ENCODE assay signal across 8 cellular contexts in genomic region chr6:134052776-134053120, GRCh38. TPM values are rescaled to one million over a fixed set of nuclear protein-coding genes. Genes with fewer than 3 reads are reported as not detected.
A peak's percentile ranks its signal among the peaks of the same experiment; 100 is the strongest.
DNase-seq lines count a peak whose midpoint lies in the region; ATAC-seq and TF ChIP-seq lines count a peak whose summit lies in the region.

No MANE protein-coding gene starts in this region.

- H3K4me1 Mint-ChIP-seq in activated CD4-positive, alpha-beta T cell treated with anti-CD3 and anti-CD28 coated beads, Interleukin-2, amount 10 ng/mL, durations not matched to agents 7 days and 5 days: peaks cover 12% of the 10 kb centered on the region
- peaks cover 8% of the 10 kb centered on the region for H3K4me1 Mint-ChIP-seq in activated naive CD8-positive, alpha-beta T cell (ENCODE audit: low read depth)

- H3K9me3 Mint-ChIP-seq in activated CD4-positive, alpha-beta T cell treated with anti-CD3 and anti-CD28 coated beads, Interleukin-2, amount 10 ng/mL, durations not matched to agents 7 days and 5 days: no peaks in the 10 kb centered on the region
- H3K9me3 Mint-ChIP-seq in activated naive CD8-positive, alpha-beta T cell (ENCODE audit: low read depth): no peaks in the 10 kb centered on the region

- no peaks in the 10 kb centered on the region for H3K9me3 ChIP-seq in thoracic aorta

- no peaks in the 10 kb centered on the region for H3K36me3 ChIP-seq in thoracic aorta

- H3K4me1 ChIP-seq in thoracic aorta (ENCODE audit: control insufficient read depth in 1 of 2, low read depth in 2 of 2): peaks cover 8 to 47% of the 10 kb centered on the region in 2 donors

- TF ChIP-seq CTCF in thoracic aorta (IDR thresholded peaks at IDR 0.05): no peak
- no peak for TF ChIP-seq CTCF in GM10248 (IDR thresholded peaks at IDR 0.05; ENCODE audit: control extremely low read depth, extremely low read depth, low read depth, missing control alignments)

- H3K27ac ChIP-seq in layer of hippocampus (ENCODE audit: low read depth, low read length) (peak overlapping the region; percentile 77), thoracic aorta (peak overlapping the region; percentile 82 to 92)

- peak overlapping the region; percentile 85 for H3K27ac Mint-ChIP-seq in activated CD4-positive, alpha-beta T cell treated with anti-CD3 and anti-CD28 coated beads, Interleukin-2, amount 10 ng/mL, durations not matched to agents 7 days and 5 days
- no peak overlapping the region for H3K27ac Mint-ChIP-seq in activated naive CD8-positive, alpha-beta T cell

- peaks cover 6% of the 10 kb centered on the region for H3K27me3 Mint-ChIP-seq in activated CD4-positive, alpha-beta T cell treated with anti-CD3 and anti-CD28 coated beads, Interleukin-2, amount 10 ng/mL, durations not matched to agents 7 days and 5 days
- H3K27me3 Mint-ChIP-seq in activated naive CD8-positive, alpha-beta T cell: peaks cover 5% of the 10 kb centered on the region

- no peaks in the 10 kb centered on the region for H3K27me3 ChIP-seq in layer of hippocampus (ENCODE audit: control insufficient read depth, insufficient read depth, low read length)
- no peaks in the 10 kb centered on the region for H3K27me3 ChIP-seq in thoracic aorta (replicated peaks; ENCODE audit: insufficient read depth)

- CTCF ChIA-PET in activated CD4-positive, alpha-beta T cell treated with anti-CD3 and anti-CD28 coated beads, Interleukin-2, amount 10 ng/mL, durations not matched to agents 7 days and 5 days (lab: Charles Lee): interaction anchor here (1.2 to 1.4 kb wide), 2 partner anchors 11 to 32 kb away, joined by 4 to 5 read pairs; no protein-coding TSS in a partner anchor
- CTCF ChIA-PET in GM10248 (lab: Yijun Ruan, JAX): interaction anchor here (0.9 to 4.5 kb wide), 7 partner anchors 9 to 131 kb away, joined by 3 to 47 read pairs (median 3); no protein-coding TSS in a partner anchor

- POLR2A ChIA-PET in activated CD4-positive, alpha-beta T cell treated with anti-CD3 and anti-CD28 coated beads, Interleukin-2, amount 10 ng/mL, durations not matched to agents 7 days and 5 days (lab: Charles Lee): no interaction called here
- POLR2A ChIA-PET in GM10248 (lab: Yijun Ruan, JAX): no interaction called here

- no peaks in the 10 kb centered on the region for H3K36me3 Mint-ChIP-seq in activated CD4-positive, alpha-beta T cell treated with anti-CD3 and anti-CD28 coated beads, Interleukin-2, amount 10 ng/mL, durations not matched to agents 7 days and 5 days (ENCODE audit: low read depth)
- H3K36me3 Mint-ChIP-seq in activated naive CD8-positive, alpha-beta T cell: no peaks in the 10 kb centered on the region

- no peak for ATAC-seq in thoracic aorta (ENCODE audit: insufficient number of reproducible peaks, low FRiP score, low read depth)
- no peak for ATAC-seq in GM18519 (IDR thresholded peaks at IDR 0.05; ENCODE audit: low FRiP score, unreplicated experiment)

- H3K4me3 ChIP-seq in thoracic aorta: peak overlapping the region; percentile 88

- H3K4me3 Mint-ChIP-seq in activated CD4-positive, alpha-beta T cell treated with anti-CD3 and anti-CD28 coated beads, Interleukin-2, amount 10 ng/mL, durations not matched to agents 7 days and 5 days: peak overlapping the region; percentile 77
- H3K4me3 Mint-ChIP-seq in activated naive CD8-positive, alpha-beta T cell: peak overlapping the region; percentile 84

- DNase-seq in activated CD4-positive, alpha-beta T cell treated with anti-CD3 and anti-CD28 coated beads, Interleukin-2, amount 10 ng/mL, durations not matched to agents 7 days and 5 days: no peak
- DNase-seq in activated CD4-positive, alpha-beta T cell treated with anti-CD3 and anti-CD28 coated beads, Interleukin-2, amount 50 U/mL, for 4 hours: no peak
- DNase-seq in thoracic aorta (ENCODE audit: low spot score) (no peak), GM10248 (ENCODE audit: extremely low spot score) (no peak), islet precursor cell (no peak)

RNA-seq across cellular contexts. Expression of gene SLC2A12, which starts 0.3 kb away (rescaled TPM):
- under 1 TPM; 0.10 to 0.20 TPM for total RNA-seq in activated CD4-positive, alpha-beta T cell treated with anti-CD3 and anti-CD28 coated beads, Interleukin-2, amount 10 ng/mL, durations not matched to agents 7 days and 5 days
- 10 to 100 TPM in 1 of 2 donors, 1 to 10 TPM in 1; 3.2 to 12.9 TPM for total RNA-seq in thoracic aorta
